8 cellular contexts compared by ENCODE assay signal in the genomic region with DNA sequence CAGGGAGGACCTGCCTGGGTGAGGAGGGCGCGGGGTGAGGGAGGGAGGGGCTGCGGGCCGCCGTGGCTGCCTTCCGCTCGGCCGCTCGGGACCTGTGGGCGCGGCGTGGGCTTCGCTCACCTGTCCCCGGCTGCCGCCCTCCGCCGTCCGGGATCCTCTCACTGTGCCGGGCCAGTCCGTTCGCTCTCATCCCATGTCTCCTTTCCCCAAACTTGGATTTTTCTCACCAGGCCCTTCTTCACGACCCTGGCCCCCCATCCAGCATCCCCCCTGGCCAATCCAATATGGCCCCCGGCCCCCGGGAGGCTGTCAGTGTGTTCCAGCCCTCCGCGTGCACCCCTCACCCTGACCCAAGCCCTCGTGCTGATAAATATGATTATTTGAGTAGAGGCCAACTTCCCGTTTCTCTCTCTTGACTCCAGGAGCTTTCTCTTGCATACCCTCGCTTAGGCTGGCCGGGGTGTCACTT. TPM values are rescaled to one million over a fixed set of nuclear protein-coding genes. Genes with fewer than 3 reads are reported as not detected.
DNase-seq lines count a peak whose midpoint lies in the region; ATAC-seq and TF ChIP-seq lines count a peak whose summit lies in the region.

No MANE protein-coding gene starts in this region.

- TF ChIP-seq CTCF in colonic mucosa (IDR thresholded peaks at IDR 0.05) = no peak

- H3K9ac ChIP-seq in colonic mucosa (ENCODE audit: low read depth in 2 of 2, low read length in 2 of 2) = peak overlapping the region; percentile 88 to 97

- H3K27me3 ChIP-seq in colonic mucosa = no peaks in the 10 kb centered on the region
- H3K27me3 ChIP-seq in mononuclear cell (ENCODE audit: insufficient read depth, low read length) = no peaks in the 10 kb centered on the region

- intact Hi-C loops in colonic mucosa (cut with DNase I) = no loop called here

- H3K27ac ChIP-seq in colonic mucosa = peak overlapping the region; percentile 84

- DNase-seq in NOMO-1 (lab: John Stamatoyannopoulos, UW; ENCODE audit: unreplicated experiment in 2 of 2) (peak; percentile 41 to 62), colonic mucosa (no peak), mucosa of gallbladder (ENCODE audit: low spot score) (no peak), iPS-NIHi11 (ENCODE audit: low spot score) (no peak)
- DNase-seq in activated CD4-positive, alpha-beta T cell treated with anti-CD3 and anti-CD28 coated beads for 48 hours = no peak

- ATAC-seq in GM19043 (IDR thresholded peaks at IDR 0.05; ENCODE audit: low read depth, unreplicated experiment) (peak; percentile 5), GM21737 (IDR thresholded peaks at IDR 0.05; ENCODE audit: unreplicated experiment) (no peak)

- no peaks in the 10 kb centered on the region for H3K36me3 ChIP-seq in colonic mucosa

- H3K4me3 ChIP-seq in colonic mucosa (peak overlapping the region; percentile 91), mononuclear cell (ENCODE audit: low read length) (peak overlapping the region; percentile 81)

- H3K4me1 ChIP-seq in colonic mucosa (peaks cover 16% of the 10 kb centered on the region), mononuclear cell (ENCODE audit: insufficient read depth, low read length) (peaks cover 33% of the 10 kb centered on the region)

- H3K9me3 ChIP-seq in colonic mucosa = no peaks in the 10 kb centered on the region
- no peaks in the 10 kb centered on the region for H3K9me3 ChIP-seq in mononuclear cell (ENCODE audit: low read depth, low read length)

RNA-seq across cellular contexts. Expression of a gene that starts 0.4 kb away (rescaled TPM):
- total RNA-seq in colonic mucosa (10 to 100 TPM; 37.0 to 44.5 TPM), mononuclear cell (13.1 TPM), mucosa of gallbladder (55.1 TPM)

RNA-seq across cellular contexts. Expression of a gene that starts 22.5 kb away (rescaled TPM):
- 1 to 10 TPM; 9.4 TPM for total RNA-seq in colonic mucosa
- total RNA-seq in mononuclear cell = 57.4 TPM
- 42.4 TPM for total RNA-seq in mucosa of gallbladder

RNA-seq across cellular contexts. Expression of a gene that starts 25.0 kb away (rescaled TPM):
- total RNA-seq in colonic mucosa (not detected), mononuclear cell (0.10 TPM), mucosa of gallbladder (0.49 TPM)

RNA-seq across cellular contexts. Expression of a gene that starts 25.8 kb away (rescaled TPM):
- total RNA-seq in colonic mucosa (10 to 100 TPM; 14.5 to 27.3 TPM), mononuclear cell (73.4 TPM), mucosa of gallbladder (24.2 TPM)

RNA-seq across cellular contexts. Expression of a gene that starts 33.4 kb away (rescaled TPM):
- total RNA-seq in colonic mucosa (10 to 100 TPM in 1 of 2 donors, 1 to 10 TPM in 1; 8.0 to 13.4 TPM), mononuclear cell (4.7 TPM), mucosa of gallbladder (15.1 TPM)

Comparison
In these comparisons a context has a peak if more than half of its experiments do, and no peak if none do; other contexts are left out.
1. DNase-seq: peak in NOMO-1 (2 of 2); none in colonic mucosa (single experiment), activated CD4-positive, alpha-beta T cell treated with anti-CD3 and anti-CD28 coated beads for 48 hours (single experiment), mucosa of gallbladder (single experiment) and iPS-NIHi11 (single experiment).